9 cellular contexts compared by ENCODE assay signal in the genomic region with DNA sequence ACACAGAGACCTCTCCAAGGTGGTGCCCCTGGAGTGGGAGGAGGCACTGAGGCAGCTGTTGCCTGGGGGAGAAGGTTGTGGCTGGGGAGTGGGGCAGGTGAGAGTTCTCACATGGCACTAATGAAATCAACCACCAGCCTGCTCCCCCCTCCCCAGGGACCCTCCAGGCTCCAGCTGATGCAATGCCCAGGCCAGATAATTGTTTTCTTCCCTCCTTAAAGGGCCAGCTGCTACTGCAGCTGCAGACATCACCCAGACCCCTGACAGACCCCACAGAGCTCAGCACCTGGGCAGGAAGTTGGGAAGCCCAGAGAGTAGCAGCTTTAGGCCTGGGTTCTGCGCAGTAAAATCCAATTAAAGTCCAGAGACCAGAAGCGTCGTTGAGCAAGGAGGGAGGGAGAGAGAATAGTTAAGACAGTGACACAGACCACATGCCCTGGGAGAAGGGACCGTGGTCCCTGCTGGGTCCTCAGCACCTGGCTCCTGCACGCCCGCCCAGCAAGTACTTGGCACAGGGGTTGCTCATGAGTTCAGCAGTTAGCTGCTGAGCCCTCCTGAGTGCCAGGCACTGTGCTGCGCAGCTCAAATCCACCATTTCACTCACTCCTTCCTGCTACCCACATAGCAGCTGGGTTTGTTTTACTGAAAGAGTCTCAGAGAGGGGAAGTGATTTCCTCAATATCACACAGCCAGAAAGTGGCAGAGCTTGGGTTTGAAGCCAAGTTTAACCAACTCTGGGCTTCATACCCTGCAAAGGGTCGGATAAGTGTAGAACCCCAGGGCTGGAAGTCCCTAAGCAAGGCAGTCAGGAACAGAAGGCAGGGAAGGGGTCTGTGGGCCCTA. TPM values are rescaled to one million over a fixed set of nuclear protein-coding genes. Genes with fewer than 3 reads are reported as not detected.
DNase-seq lines count a peak whose midpoint lies in the region; ATAC-seq and TF ChIP-seq lines count a peak whose summit lies in the region.
"Had no signal": no experiment of that assay in that cellular context is flagged by ENCODE, and none has a peak within 500 bp of the region (broad histone marks: within the 10 kb centered on the region; RNA-seq: fewer than 3 reads in every experiment).

No MANE protein-coding gene starts in this region.

- peaks cover 9 to 46% (median 33%) of the 10 kb centered on the region in 4 donors for H3K4me1 ChIP-seq in esophagus muscularis mucosa

- no peak overlapping the region for H3K9ac ChIP-seq in SU-DHL-6 (ENCODE audit: low read length)

- H3K27ac ChIP-seq in SU-DHL-6 (ENCODE audit: low read depth, low read length) = peak overlapping the region; percentile 3; the same call in 1 of the 2 replicates
- peak overlapping the region in 1 of 4 donors; percentile 10 for H3K27ac ChIP-seq in esophagus muscularis mucosa (replicated peaks in 1 of 4)

- H3K27me3 ChIP-seq in SU-DHL-6 (ENCODE audit: low read length) (no peaks in the 10 kb centered on the region), esophagus muscularis mucosa (no peaks in the 10 kb centered on the region)

- intact Hi-C loops in esophagus muscularis mucosa (cut with DNase I) = no loop called here

- no peak for TF ChIP-seq EP300 in esophagus muscularis mucosa (IDR thresholded peaks at IDR 0.05)

- H3K9me3 ChIP-seq in SU-DHL-6 (ENCODE audit: insufficient read depth, low read length) (no peaks in the 10 kb centered on the region), esophagus muscularis mucosa (no peaks in the 10 kb centered on the region)

- 0 out of 2 replicates have a peak, but pooled peaks cover 4% of the 10 kb centered on the region for H3F3A ChIP-seq in SU-DHL-6 (ENCODE audit: insufficient read depth)

- 64% methylated on average over 8 of the region's 8 CpGs for WGBS in esophagus muscularis mucosa

- H3K36me3 ChIP-seq in SU-DHL-6 (ENCODE audit: low read length) = no peaks in the 10 kb centered on the region
- no peaks in the 10 kb centered on the region for H3K36me3 ChIP-seq in esophagus muscularis mucosa

- no peak for TF ChIP-seq CTCF in SU-DHL-6 (IDR thresholded peaks at IDR 0.05; ENCODE audit: insufficient read depth, low read length, poor library complexity, severe bottlenecking)
- no peak for TF ChIP-seq CTCF in esophagus muscularis mucosa (IDR thresholded peaks at IDR 0.05)

- H4K20me1 ChIP-seq in SU-DHL-6 (ENCODE audit: low read depth, low read length) = no peaks in the 10 kb centered on the region

- peak; percentile 100 for DNase-seq in DMS 273 (lab: John Stamatoyannopoulos, UW; ENCODE audit: unreplicated experiment)
- DNase-seq in NAMALWA (ENCODE audit: low spot score) = peak; percentile 93
- DNase-seq in myocyte (ENCODE audit: low read depth) = peak; percentile 74
- DNase-seq in mesenteric fat pad (ENCODE audit: low spot score) = no peak
- no peak for DNase-seq in esophagus muscularis mucosa (ENCODE audit: extremely low spot score)
- DNase-seq: hippocampal formation had no signal

- H3K4me2 ChIP-seq in SU-DHL-6 (ENCODE audit: low read depth, low read length, poor library complexity, severe bottlenecking) = no peak overlapping the region

- H3K4me3 ChIP-seq in SU-DHL-6 (ENCODE audit: insufficient read depth, low read length, poor library complexity, severe bottlenecking) (no peak overlapping the region), esophagus muscularis mucosa (no peak overlapping the region)

- ATAC-seq in GM18502 (IDR thresholded peaks at IDR 0.05; ENCODE audit: poor library complexity, unreplicated experiment) = no peak
- no peak for ATAC-seq in GM18907 (IDR thresholded peaks at IDR 0.05; ENCODE audit: unreplicated experiment)

- no peaks in the 10 kb centered on the region for H3K9me2 ChIP-seq in SU-DHL-6 (replicated peaks; ENCODE audit: insufficient read depth, low read length)

- no peak for TF ChIP-seq POLR2A in esophagus muscularis mucosa (IDR thresholded peaks at IDR 0.05; ENCODE audit: low read depth)

- H3K79me2 ChIP-seq in SU-DHL-6 (ENCODE audit: insufficient read depth, low read length) = no peaks in the 10 kb centered on the region

- no peak overlapping the region for H2AFZ ChIP-seq in SU-DHL-6 (ENCODE audit: low read depth, low read length, severe bottlenecking)

RNA-seq across cellular contexts. Expression of gene RIMS3, which starts 1.9 kb away (rescaled TPM):
- 13.7 and 31.0 TPM in 2 replicates for total RNA-seq in myocyte
- polyA plus RNA-seq in myocyte (2012) = 4.4 TPM
- total RNA-seq in mesenteric fat pad = 1.2 TPM
- 10 to 100 TPM in 2 of 4 donors, 1 to 10 TPM in 2; 5.4 to 15.7 (median 9.2) TPM for total RNA-seq in esophagus muscularis mucosa

RNA-seq across cellular contexts. Expression of gene NFYC, which starts 28.0 kb away (rescaled TPM):
- total RNA-seq in myocyte (42.2 and 46.8 TPM in 2 replicates), mesenteric fat pad (36.4 TPM), esophagus muscularis mucosa (10 to 100 TPM; 30.0 to 54.2 (median 46.6) TPM)
- 44.2 TPM for polyA plus RNA-seq in myocyte (2012)

Comparison
In these comparisons a context has a peak if more than half of its experiments do, and no peak if none do; other contexts are left out.
1. DNase-seq: peak in DMS 273 (single experiment), NAMALWA (single experiment) and myocyte (single experiment); none in mesenteric fat pad (single experiment) and esophagus muscularis mucosa (single experiment).